10 cellular contexts compared by ENCODE assay signal in the genomic region with DNA sequence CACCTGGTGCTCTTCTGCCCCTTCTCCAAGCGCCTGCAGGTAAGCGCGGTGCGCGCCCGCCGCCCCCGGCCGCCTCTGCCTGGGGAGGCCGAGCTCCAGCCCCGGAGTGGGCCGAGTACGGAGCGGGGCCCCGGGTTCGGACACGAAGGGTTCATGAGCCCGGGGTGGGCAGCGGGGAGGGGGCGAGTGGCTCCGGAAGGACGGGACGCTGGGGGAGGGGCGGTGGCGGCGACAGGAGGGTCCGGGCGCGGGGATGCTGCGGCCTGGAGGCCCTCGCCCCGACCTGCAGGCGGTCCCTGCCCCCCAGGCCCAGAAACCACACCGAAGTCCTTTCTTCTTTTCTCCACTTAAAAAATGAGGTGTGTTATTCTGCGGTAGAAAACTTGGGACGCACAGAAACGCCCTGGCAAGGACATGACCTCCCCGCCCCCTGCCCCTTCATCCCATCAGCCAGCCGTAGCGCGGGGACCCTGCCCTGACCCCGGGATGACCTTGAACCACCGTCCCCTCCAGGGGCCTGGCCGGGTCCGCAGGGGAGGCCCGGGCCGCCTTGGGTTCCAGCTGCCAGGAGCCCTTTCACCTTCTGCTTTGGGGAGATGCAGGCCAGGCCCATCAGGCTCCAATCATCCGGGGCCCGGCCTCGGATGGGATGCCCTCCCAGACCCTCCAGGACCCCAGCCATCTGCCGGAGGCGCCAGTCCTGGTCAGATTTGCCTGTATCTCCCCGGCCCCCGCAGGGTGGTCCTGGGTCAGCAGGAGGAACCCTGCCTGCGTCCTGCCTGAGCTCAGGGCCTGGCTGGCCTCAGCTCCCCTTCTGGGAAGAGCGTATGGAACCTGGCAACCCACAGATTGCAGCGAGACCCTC. TPM values are rescaled to one million over a fixed set of nuclear protein-coding genes. Genes with fewer than 3 reads are reported as not detected.
DNase-seq lines count a peak whose midpoint lies in the region; ATAC-seq and TF ChIP-seq lines count a peak whose summit lies in the region.
"Had no signal": no experiment of that assay in that cellular context is flagged by ENCODE, and none has a peak within 500 bp of the region (broad histone marks: within the 10 kb centered on the region; RNA-seq: fewer than 3 reads in every experiment).

No MANE protein-coding gene starts in this region.

- ATAC-seq in activated B cell treated with CpG ODN at 0.5 μM for 24 hours (ENCODE audit: low read depth) (no peak), GM21515 (IDR thresholded peaks at IDR 0.05; ENCODE audit: unreplicated experiment) (no peak), HG03432 (IDR thresholded peaks at IDR 0.05; ENCODE audit: unreplicated experiment) (no peak), GM21737 (IDR thresholded peaks at IDR 0.05; ENCODE audit: unreplicated experiment) (no peak)

- H3K27ac Mint-ChIP-seq in activated B cell treated with CpG ODN at 0.5 μM for 24 hours, result no peak overlapping the region

- no peak overlapping the region for H3K27ac ChIP-seq in iPS DF 6.9 (ENCODE audit: low read length)

- H3K36me3 ChIP-seq in iPS DF 6.9 (ENCODE audit: control insufficient read depth, insufficient read depth, low read length), result peaks cover 3% of the 10 kb centered on the region; the same call in 1 of the 2 replicates

- H3K4me3 Mint-ChIP-seq in activated B cell treated with CpG ODN at 0.5 μM for 24 hours, result peak overlapping the region; percentile 46

- WGBS in iPS DF 6.9 (ENCODE audit: insufficient coverage, insufficient read length), result no CpG with 5 or more reads among the region's 57 CpGs

- no peak for DNase-seq in activated B cell treated with CpG ODN at 0.5 μM for 24 hours
- DNase-seq in iPS DF 6.9 (ENCODE audit: low read depth, low spot score), result no peak
- no peak for DNase-seq in skeletal muscle cell (ENCODE audit: low read depth)
- DNase-seq in NCI-H2107 treated with DMSO at 0.1 percent for 48 hours (lab: John Stamatoyannopoulos, UW; ENCODE audit: unreplicated experiment), result no peak
- DNase-seq: effector CD8-positive, alpha-beta T cell; GF-D8 had no signal

- H3K27me3 Mint-ChIP-seq in activated B cell treated with CpG ODN at 0.5 μM for 24 hours, result peaks cover 14% of the 10 kb centered on the region

- H3K36me3 Mint-ChIP-seq in activated B cell treated with CpG ODN at 0.5 μM for 24 hours (ENCODE audit: low read depth), result no peaks in the 10 kb centered on the region

- intact Hi-C loops in activated B cell treated with CpG ODN at 0.5 μM for 24 hours (cut with micrococcal nuclease), result loop anchor here (10.0 kb wide), 1 partner anchor 48 kb away; a partner anchor contains a TSS

- peaks cover 27% of the 10 kb centered on the region for H3K4me1 Mint-ChIP-seq in activated B cell treated with CpG ODN at 0.5 μM for 24 hours

- H3K27me3 ChIP-seq in iPS DF 6.9 (ENCODE audit: control insufficient read depth, insufficient read depth, low read length), result no peaks in the 10 kb centered on the region

- CTCF ChIA-PET in activated B cell treated with CpG ODN at 0.5 μM for 24 hours (lab: Charles Lee), result no interaction called here

- H3K4me1 ChIP-seq in iPS DF 6.9 (ENCODE audit: control insufficient read depth, insufficient read depth, low read length), result peaks cover 6% of the 10 kb centered on the region

- no peak for TF ChIP-seq CTCF in activated B cell treated with CpG ODN at 0.5 μM for 24 hours (IDR thresholded peaks at IDR 0.05)

- peak overlapping the region; percentile 4; the same call in 1 of the 2 replicates for H3K4me3 ChIP-seq in GM08714 (ENCODE audit: low read length)
- H3K4me3 ChIP-seq in iPS DF 6.9 (ENCODE audit: low read length), result peak overlapping the region; percentile 93
- peak overlapping the region; percentile 53 for H3K4me3 ChIP-seq in skeletal muscle cell (ENCODE audit: low read depth, low read length)

- H3K9me3 ChIP-seq in iPS DF 6.9 (ENCODE audit: control insufficient read depth, insufficient read depth, low read length), result no peaks in the 10 kb centered on the region

- H3K9me3 Mint-ChIP-seq in activated B cell treated with CpG ODN at 0.5 μM for 24 hours, result no peaks in the 10 kb centered on the region

- POLR2A ChIA-PET in activated B cell treated with CpG ODN at 0.5 μM for 24 hours (lab: Charles Lee), result interaction anchor here (0.5 to 8.2 kb wide), 6 partner anchors 9 to 115 kb away, joined by 3 to 68 read pairs (median 7); no protein-coding TSS in a partner anchor

RNA-seq across cellular contexts. Expression of a gene that starts 0.6 kb away (rescaled TPM):
- total RNA-seq in activated B cell treated with CpG ODN at 0.5 μM for 24 hours, result 1.5 and 2.2 TPM in 2 replicates

RNA-seq across cellular contexts. Expression of a gene that starts 25.7 kb away (rescaled TPM):
- total RNA-seq in activated B cell treated with CpG ODN at 0.5 μM for 24 hours, result 16.6 and 17.1 TPM in 2 replicates

RNA-seq across cellular contexts. Expression of a gene that starts 29.8 kb away (rescaled TPM):
- total RNA-seq in activated B cell treated with CpG ODN at 0.5 μM for 24 hours, result 13.7 and 15.9 TPM in 2 replicates

RNA-seq across cellular contexts. Expression of a gene that starts 35.4 kb away (rescaled TPM):
- total RNA-seq in activated B cell treated with CpG ODN at 0.5 μM for 24 hours, result not detected in 2 replicates

RNA-seq across cellular contexts. Expression of a gene that starts 45.1 kb away (rescaled TPM):
- total RNA-seq in activated B cell treated with CpG ODN at 0.5 μM for 24 hours, result 5.3 and 6.9 TPM in 2 replicates

Comparison
In these comparisons a context has a peak if more than half of its experiments do, and no peak if none do; other contexts are left out.
1. H3K4me3 ChIP-seq: peak in every context shown above with its lines; median percentile 93 in iPS DF 6.9; 53 in skeletal muscle cell; 4 in GM08714.